11 cellular contexts compared by ENCODE assay signal in the genomic region with DNA sequence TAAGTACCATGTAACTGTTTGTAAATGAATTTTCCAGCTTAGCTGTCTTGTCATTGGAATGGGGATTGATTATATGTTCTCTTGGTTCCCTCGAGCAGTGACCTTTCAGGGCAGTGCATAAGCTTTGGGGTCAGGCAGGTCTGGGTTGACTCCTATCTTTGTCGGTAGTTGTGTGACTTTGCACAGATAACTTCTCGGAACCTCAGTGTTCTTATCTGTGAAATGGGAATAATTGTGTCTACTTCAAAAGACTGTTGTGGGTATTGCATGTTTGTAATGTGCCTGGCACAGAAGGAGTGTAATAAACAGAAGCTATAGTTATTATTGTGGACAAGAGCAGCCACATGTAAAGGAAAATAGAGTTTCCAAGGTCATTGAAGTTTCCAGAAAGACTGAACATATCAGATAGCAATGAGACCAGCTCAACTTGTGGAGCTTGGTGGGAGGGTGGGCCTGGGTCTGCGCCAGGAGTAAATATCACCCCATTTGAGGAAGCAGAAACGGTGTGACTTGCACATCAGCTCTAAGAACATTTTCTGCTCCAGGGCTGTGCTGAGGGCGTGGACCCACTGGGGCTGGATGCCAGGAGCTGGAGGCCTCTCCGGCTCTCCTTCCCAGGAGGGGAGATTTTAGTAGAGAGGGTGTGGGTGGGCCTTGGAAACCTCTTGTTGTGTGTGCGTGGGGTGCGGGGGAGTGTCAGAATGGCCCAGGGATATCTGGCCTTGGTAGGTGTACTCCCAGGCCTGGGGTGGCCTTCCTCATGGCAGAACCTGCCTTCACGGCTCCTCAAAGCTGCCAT. TPM values are rescaled to one million over a fixed set of nuclear protein-coding genes. Genes with fewer than 3 reads are reported as not detected.
DNase-seq lines count a peak whose midpoint lies in the region; FAIRE-seq and TF ChIP-seq lines count a peak whose summit lies in the region.
"Had no signal": no experiment of that assay in that cellular context is flagged by ENCODE, and none has a peak within 500 bp of the region (broad histone marks: within the 10 kb centered on the region; RNA-seq: fewer than 3 reads in every experiment).

No MANE protein-coding gene starts in this region.

- H4K91ac ChIP-seq in H1 (replicated peaks; ENCODE audit: insufficient read length, low read length) (peak overlapping the region; percentile 66), mesenchymal stem cell (ENCODE audit: low read length) (peak overlapping the region; percentile 59)

- H3K9ac ChIP-seq in H1 (replicated peaks in 1 of 4; ENCODE audit: extremely low read depth in 1 of 4, low read depth in 3 of 4, low read length in 3 of 4) (no peak overlapping the region), mesenchymal stem cell (ENCODE audit: low read length) (peak overlapping the region; percentile 45)

- POLR2A ChIA-PET in H1 (lab: Charles Lee; ENCODE audit: partially characterized antibody), result interaction anchor here (0.7 to 2.9 kb wide), 8 partner anchors 10 to 393 kb away, joined by 3 to 16 read pairs (median 4); partner anchors contain the start of gene FOS

- TF ChIP-seq CTCF in H1 (IDR thresholded peaks at IDR 0.05; ENCODE audit: control extremely low read depth in 1 of 3, insufficient read depth in 1 of 3, low read depth in 1 of 3, low read length in 3 of 3) (no peak), tibial artery (IDR thresholded peaks at IDR 0.05) (no peak)

- TF ChIP-seq RAD21 in H1 (IDR thresholded peaks at IDR 0.05 in 1 of 2, conservative IDR thresholded peaks at IDR 0.05 in 1 of 2; ENCODE audit: low read depth in 2 of 2, low read length in 2 of 2), result no peak

- H4K20me1 ChIP-seq in H1 (replicated peaks in 1 of 2; ENCODE audit: control insufficient read depth in 1 of 2, insufficient read depth in 2 of 2, low read length in 2 of 2), result no peaks in the 10 kb centered on the region

- H3K27me3 ChIP-seq in H1 (replicated peaks in 1 of 4; ENCODE audit: control insufficient read depth in 3 of 4, extremely low read depth in 1 of 4, insufficient read depth in 3 of 4, low read length in 3 of 4) (no peaks in the 10 kb centered on the region), mesenchymal stem cell (ENCODE audit: control insufficient read depth in 1 of 2, insufficient read depth in 1 of 2, low read length in 2 of 2) (no peaks in the 10 kb centered on the region), tibial artery (no peaks in the 10 kb centered on the region), MG63 (no peaks in the 10 kb centered on the region)
- H3K27me3 ChIP-seq: SJSA1 had no signal

- H3K4me1 ChIP-seq in H1 (replicated peaks in 1 of 4; ENCODE audit: control insufficient read depth in 3 of 4, insufficient read depth in 4 of 4, low read length in 3 of 4) (peaks cover 3 to 12% (median 8%) of the 10 kb centered on the region in 4 experiments), mesenchymal stem cell (ENCODE audit: control insufficient read depth, insufficient read depth, low read depth, low read length) (peaks cover 10% of the 10 kb centered on the region), tibial artery (peaks cover 0 to 25% (median 11%) of the 10 kb centered on the region in 4 donors)

- no peak overlapping the region for H2AFZ ChIP-seq in H1 (ENCODE audit: low read length)
- H2AFZ ChIP-seq in mesenchymal stem cell (ENCODE audit: low read depth, low read length), result no peak overlapping the region

- no peak overlapping the region for H4K5ac ChIP-seq in H1 (ENCODE audit: insufficient read length, low read depth, low read length)

- H3K9me3 ChIP-seq in H1 (ENCODE audit: insufficient read depth in 2 of 2, low read depth in 1 of 2, low read length in 1 of 2), result no peaks in the 10 kb centered on the region
- no peaks in the 10 kb centered on the region for H3K9me3 ChIP-seq in mesenchymal stem cell (ENCODE audit: control insufficient read depth, low read length)
- H3K9me3 ChIP-seq in tibial artery, result no peaks in the 10 kb centered on the region
- no peaks in the 10 kb centered on the region for H3K9me3 ChIP-seq in MG63
- H3K9me3 ChIP-seq: SJSA1 had no signal

- H3K18ac ChIP-seq in H1 (ENCODE audit: extremely low read depth, low read length), result no peak overlapping the region
- peak overlapping the region in 1 of 2 experiments; percentile 58 for H3K18ac ChIP-seq in mesenchymal stem cell (ENCODE audit: low read depth in 1 of 2, low read length in 2 of 2)

- H3K27me3 Mint-ChIP-seq in activated naive CD4-positive, alpha-beta T cell treated with anti-CD3 and anti-CD28 coated beads, Interleukin-2, amount 10 ng/mL, durations not matched to agents 7 days and 5 days, result peaks cover 31% of the 10 kb centered on the region
- H3K27me3 Mint-ChIP-seq: activated naive CD8-positive, alpha-beta T cell had no signal

- peaks cover 42% of the 10 kb centered on the region for H3K4me1 Mint-ChIP-seq in activated naive CD4-positive, alpha-beta T cell treated with anti-CD3 and anti-CD28 coated beads, Interleukin-2, amount 10 ng/mL, durations not matched to agents 7 days and 5 days

- H3K23me2 ChIP-seq in H1 (ENCODE audit: low read depth, low read length), result peaks cover 10% of the 10 kb centered on the region; the same call in 1 of the 2 replicates

- H3K23ac ChIP-seq in H1 (ENCODE audit: insufficient read length), result no peak overlapping the region
- no peak overlapping the region for H3K23ac ChIP-seq in mesenchymal stem cell (ENCODE audit: low read length in 2 of 2)

- no peak overlapping the region for H3K4me3 Mint-ChIP-seq in activated naive CD4-positive, alpha-beta T cell treated with anti-CD3 and anti-CD28 coated beads, Interleukin-2, amount 10 ng/mL, durations not matched to agents 7 days and 5 days
- H3K4me3 Mint-ChIP-seq: activated naive CD8-positive, alpha-beta T cell had no signal

- WGBS in H1 (ENCODE audit: extremely low coverage in 1 of 2, insufficient coverage in 1 of 2, insufficient read length in 1 of 2, insufficient replicate concordance in 2 of 2, low coverage in 1 of 2, low lambda C conversion rate in 2 of 2, missing lambda C conversion rate in 1 of 2), 2 experiments, result 86% methylated on average over 10 of the region's 10 CpGs; no CpG with 5 or more reads in 1 of the 2 experiments
- 92% methylated on average over 7 of the region's 10 CpGs for WGBS in mesenchymal stem cell

- TF ChIP-seq POLR2A in H1 (IDR thresholded peaks at IDR 0.05; ENCODE audit: control extremely low read depth in 1 of 2, low read depth in 2 of 2, low read length in 2 of 2), result no peak

- H2BK120ac ChIP-seq in H1 (replicated peaks; ENCODE audit: low read depth, low read length) (no peak overlapping the region), mesenchymal stem cell (ENCODE audit: low read depth, low read length) (no peak overlapping the region)

- no peak overlapping the region for H3K27ac ChIP-seq in H1 (ENCODE audit: low read depth, low read length)
- no peak overlapping the region for H3K27ac ChIP-seq in mesenchymal stem cell (ENCODE audit: low read length, poor library complexity, severe bottlenecking)
- H3K27ac ChIP-seq in tibial artery, result peak overlapping the region in 1 of 2 donors; percentile 26
- H3K27ac ChIP-seq: SJSA1 had no signal

- H3K14ac ChIP-seq in H1 (ENCODE audit: insufficient read length) (no peak overlapping the region), mesenchymal stem cell (ENCODE audit: low read length in 2 of 2) (no peak overlapping the region)

- H2AK5ac ChIP-seq in H1 (ENCODE audit: low read depth, low read length), result no peak overlapping the region
- no peak overlapping the region for H2AK5ac ChIP-seq in mesenchymal stem cell (ENCODE audit: low read length, severe bottlenecking)

- no peaks in the 10 kb centered on the region for H3K36me3 ChIP-seq in H1 (ENCODE audit: control insufficient read depth in 2 of 4, insufficient read depth in 4 of 4, low read length in 3 of 4)
- H3K36me3 ChIP-seq in mesenchymal stem cell (ENCODE audit: control insufficient read depth in 1 of 2, insufficient read depth in 2 of 2, low read depth in 1 of 2, low read length in 2 of 2), result no peaks in the 10 kb centered on the region
- no peaks in the 10 kb centered on the region for H3K36me3 ChIP-seq in tibial artery
- no peaks in the 10 kb centered on the region for H3K36me3 ChIP-seq in MG63
- H3K36me3 ChIP-seq: SJSA1 had no signal

- no peak for TF ChIP-seq EP300 in H1 (IDR thresholded peaks at IDR 0.05; ENCODE audit: borderline replicate concordance in 1 of 2, low read depth in 2 of 2, low read length in 2 of 2)

- CTCF ChIA-PET in H1 (lab: Charles Lee; ENCODE audit: partially characterized antibody), result interaction anchor here (0.8 to 7.0 kb wide), 21 partner anchors 9 to 438 kb away, joined by 3 to 83 read pairs (median 4); no protein-coding TSS in a partner anchor
- CTCF ChIA-PET in activated naive CD4-positive, alpha-beta T cell treated with anti-CD3 and anti-CD28 coated beads, Interleukin-2, amount 10 ng/mL, durations not matched to agents 7 days and 5 days (lab: Charles Lee), result interaction anchor here (1.0 to 6.6 kb wide), 6 partner anchors 16 to 170 kb away, joined by 3 to 100 read pairs (median 6); partner anchors contain the start of gene NEK9

- no peak overlapping the region for H2BK20ac ChIP-seq in H1 (ENCODE audit: low read length)

- no peaks in the 10 kb centered on the region for H3K79me1 ChIP-seq in H1 (ENCODE audit: low read depth, low read length)
- H3K79me1 ChIP-seq in mesenchymal stem cell (replicated peaks; ENCODE audit: low read length, poor library complexity, severe bottlenecking), result no peaks in the 10 kb centered on the region

- H3K4me3 ChIP-seq in H1 (ENCODE audit: extremely low read depth in 1 of 4, insufficient read depth in 2 of 4, low read depth in 3 of 4, low read length in 4 of 4), result no peak overlapping the region
- H3K4me3 ChIP-seq in mesenchymal stem cell (ENCODE audit: insufficient read depth in 1 of 2, low read depth in 1 of 2, low read length in 2 of 2), result peak overlapping the region in 1 of 2 experiments; percentile 53
- H3K4me3 ChIP-seq in tibial artery, result no peak overlapping the region
- no peak overlapping the region for H3K4me3 ChIP-seq in MG63
- H3K4me3 ChIP-seq: SJSA1 had no signal

- H2BK15ac ChIP-seq in H1 (ENCODE audit: low read length) (no peak overlapping the region), mesenchymal stem cell (ENCODE audit: low read depth, poor library complexity, severe bottlenecking) (no peak overlapping the region)

- H4K8ac ChIP-seq in H1 (ENCODE audit: extremely low read depth, insufficient read depth, low read length), result no peak overlapping the region
- peak overlapping the region; percentile 27 for H4K8ac ChIP-seq in mesenchymal stem cell (ENCODE audit: low read length)

- H3K79me2 ChIP-seq in H1 (ENCODE audit: control insufficient read depth in 1 of 2, insufficient read depth in 2 of 2, low read length in 2 of 2), result no peaks in the 10 kb centered on the region

- no peaks in the 10 kb centered on the region for H3K9me3 Mint-ChIP-seq in activated naive CD4-positive, alpha-beta T cell treated with anti-CD3 and anti-CD28 coated beads, Interleukin-2, amount 10 ng/mL, durations not matched to agents 7 days and 5 days

- FAIRE-seq in H1 (lab: Jason Lieb, UNC), result no peak

- no peak overlapping the region for H3K27ac Mint-ChIP-seq in activated naive CD4-positive, alpha-beta T cell treated with anti-CD3 and anti-CD28 coated beads, Interleukin-2, amount 10 ng/mL, durations not matched to agents 7 days and 5 days
- H3K27ac Mint-ChIP-seq: activated naive CD8-positive, alpha-beta T cell had no signal

- intact Hi-C loops in tibial artery (cut with DNase I; ENCODE audit: low total_unique reads), result no loop called here

- no peak overlapping the region for H3K56ac ChIP-seq in H1 (replicated peaks; ENCODE audit: insufficient read length, low read depth, low read length)

- no peak overlapping the region for H2BK12ac ChIP-seq in H1 (ENCODE audit: low read depth, low read length)
- H2BK12ac ChIP-seq in mesenchymal stem cell (ENCODE audit: low read length in 2 of 2), result no peak overlapping the region

- no peak overlapping the region for H2BK5ac ChIP-seq in H1 (ENCODE audit: low read depth, low read length)
- no peak overlapping the region for H2BK5ac ChIP-seq in mesenchymal stem cell (ENCODE audit: low read depth, low read length, poor library complexity, severe bottlenecking)

- no peak overlapping the region for H3K4me2 ChIP-seq in H1 (ENCODE audit: insufficient read depth in 1 of 2, low read depth in 2 of 2, low read length in 2 of 2)
- H3K4me2 ChIP-seq in mesenchymal stem cell (ENCODE audit: low read length, poor library complexity, severe bottlenecking), result no peak overlapping the region

- no peaks in the 10 kb centered on the region for H3K36me3 Mint-ChIP-seq in activated naive CD4-positive, alpha-beta T cell treated with anti-CD3 and anti-CD28 coated beads, Interleukin-2, amount 10 ng/mL, durations not matched to agents 7 days and 5 days
- H3K36me3 Mint-ChIP-seq: activated naive CD8-positive, alpha-beta T cell had no signal

- H3K4ac ChIP-seq in H1 (replicated peaks; ENCODE audit: insufficient read length, low read depth, low read length) (no peak overlapping the region), mesenchymal stem cell (ENCODE audit: low read depth in 1 of 2, low read length in 2 of 2) (peak overlapping the region in 1 of 2 experiments; percentile 57)

- peak; percentile 86 for DNase-seq in NCI-H226
- no peak for DNase-seq in H1 (ENCODE audit: low read depth in 1 of 2, low spot score in 2 of 2)
- no peak for DNase-seq in mesenchymal stem cell
- DNase-seq in tibial artery, result peak; percentile 80 to 83
- no peak for DNase-seq in activated naive CD4-positive, alpha-beta T cell treated with anti-CD3 and anti-CD28 coated beads, Interleukin-2, amount 10 ng/mL, durations not matched to agents 7 days and 5 days
- DNase-seq in stimulated activated naive CD4-positive, alpha-beta T cell (lab: John Stamatoyannopoulos, UW), result no peak
- DNase-seq in GM19238 (ENCODE audit: insufficient read length, low spot score), result no peak
- no peak for DNase-seq in MG63
- DNase-seq: activated CD4-positive, alpha-beta T cell treated with anti-CD3 and anti-CD28 coated beads, Interleukin-2, amount 50 U/mL, for 48 hours had no signal

RNA-seq across cellular contexts. Expression of gene FOS, which starts 19.8 kb away (rescaled TPM):
- 51.5 and 51.8 TPM in 2 replicates for total RNA-seq in H1 (2021; fragmentation: NEBNext Ultra II Directional; extraction: Animal tissue kit (Norgen Biotek cat#: 25700))
- polyA plus RNA-seq in H1 (2011; rRNA removed), result 50.2 and 74.5 TPM in 2 replicates
- 29.8 TPM for polyA plus RNA-seq in H1 (2011; cell fraction: cytosol; rRNA removed)
- 236 TPM for polyA plus RNA-seq in H1 (2011; cell fraction: nucleus; rRNA removed)
- polyA plus RNA-seq in H1 (2012, experiment 1 of 2), result 36.4 to 90.0 TPM (median 56.1 TPM) in 4 replicates
- 60.5 TPM for polyA plus RNA-seq in H1 (2012, experiment 2 of 2)
- 8.6 TPM for polyA plus RNA-seq in H1 (2013, experiment 1 of 2)
- polyA plus RNA-seq in H1 (2013, experiment 2 of 2), result 8.3 TPM
- 35.8 and 91.1 TPM in 2 replicates for polyA minus RNA-seq in H1 (2011; rRNA and poly(A)+ RNA removed)
- 38.5 TPM for polyA minus RNA-seq in H1 (2011; cell fraction: cytosol; rRNA and poly(A)+ RNA removed)
- 604 TPM for polyA minus RNA-seq in H1 (2011; cell fraction: nucleus; rRNA and poly(A)+ RNA removed)
- polyA plus RNA-seq in mesenchymal stem cell (2013, experiment 1 of 2), result 587 TPM
- 551 TPM for polyA plus RNA-seq in mesenchymal stem cell (2013, experiment 2 of 2)
- 1.1 and 6.6 TPM in 2 replicates for total RNA-seq in MG63 (2014; rRNA removed; shearing (Covaris generic); ENCODE audit: low replicate concordance)

Comparison
In these comparisons a context has a peak if more than half of its experiments do, and no peak if none do; other contexts are left out.
1. DNase-seq: peak in NCI-H226 (single experiment) and tibial artery (2 of 2); none in H1 (0 of 2), mesenchymal stem cell (single experiment), activated naive CD4-positive, alpha-beta T cell treated with anti-CD3 and anti-CD28 coated beads, Interleukin-2, amount 10 ng/mL, durations not matched to agents 7 days and 5 days (single experiment), stimulated activated naive CD4-positive, alpha-beta T cell (0 of 6), GM19238 (single experiment) and MG63 (single experiment).